Comparison of ENCODE assay signal across 9 cellular contexts in genomic region chr6:76861403-76861802, GRCh38.
DNase-seq lines count a peak whose midpoint lies in the region; ATAC-seq and TF ChIP-seq lines count a peak whose summit lies in the region.
"Had no signal": no experiment of that assay in that cellular context is flagged by ENCODE, and none has a peak within 500 bp of the region (broad histone marks: within the 10 kb centered on the region; RNA-seq: fewer than 3 reads in every experiment).

No MANE protein-coding gene starts in this region.

- H3K27ac ChIP-seq in sigmoid colon: no peak overlapping the region
- H3K27ac ChIP-seq: BLaER1 treated with 17β-estradiol and CSF1 and Interleukin-3, amounts not matched to agents 10 nM and 100 nM had no signal

- no peaks in the 10 kb centered on the region for H3K36me3 ChIP-seq in sigmoid colon
- H3K36me3 ChIP-seq: BLaER1 treated with 17β-estradiol and CSF1 and Interleukin-3, amounts not matched to agents 10 nM and 100 nM had no signal

- no peak overlapping the region for H3K4me3 ChIP-seq in sigmoid colon
- H3K4me3 ChIP-seq: BLaER1 treated with 17β-estradiol and CSF1 and Interleukin-3, amounts not matched to agents 10 nM and 100 nM had no signal

- WGBS in sigmoid colon, 2 donors: 48 to 54% methylated on average over 2 of the region's 2 CpGs

- no peak for TF ChIP-seq EP300 in sigmoid colon (IDR thresholded peaks at IDR 0.05)

- TF ChIP-seq POLR2A in sigmoid colon (IDR thresholded peaks at IDR 0.05): no peak

- no peaks in the 10 kb centered on the region for H3K4me1 ChIP-seq in sigmoid colon

- TF ChIP-seq CTCF in sigmoid colon (IDR thresholded peaks at IDR 0.05): no peak

- intact Hi-C loops in sigmoid colon (cut with DNase I): no loop called here

- ATAC-seq in HG02642 (IDR thresholded peaks at IDR 0.05; ENCODE audit: poor library complexity, unreplicated experiment): peak; percentile 78

- H3K27me3 ChIP-seq in sigmoid colon: no peaks in the 10 kb centered on the region
- H3K27me3 ChIP-seq: BLaER1 treated with 17β-estradiol and CSF1 and Interleukin-3, amounts not matched to agents 10 nM and 100 nM had no signal

- no peaks in the 10 kb centered on the region for H3K9me3 ChIP-seq in sigmoid colon
- H3K9me3 ChIP-seq: BLaER1 treated with 17β-estradiol and CSF1 and Interleukin-3, amounts not matched to agents 10 nM and 100 nM had no signal

- DNase-seq in NCI-H748 (lab: John Stamatoyannopoulos, UW; ENCODE audit: unreplicated experiment) (peak; percentile 7), NCI-H748 treated with DMSO at 0.1 percent for 48 hours (lab: John Stamatoyannopoulos, UW) (no peak), RPMI8226 (peak; percentile 22), left kidney (ENCODE audit: low read depth, low spot score) (peak; percentile 21), sigmoid colon (no peak), putamen (ENCODE audit: low spot score) (no peak), NCI-H2227 (lab: John Stamatoyannopoulos, UW; ENCODE audit: unreplicated experiment) (no peak)

Comparison
In these comparisons a context has a peak if more than half of its experiments do, and no peak if none do; other contexts are left out.
1. DNase-seq: peak in NCI-H748 (single experiment), RPMI8226 (single experiment) and left kidney (single experiment); none in NCI-H748 treated with DMSO at 0.1 percent for 48 hours (single experiment), sigmoid colon (single experiment), putamen (single experiment) and NCI-H2227 (single experiment).